ENCODE assay signal across 28 cellular contexts in the genomic region with DNA sequence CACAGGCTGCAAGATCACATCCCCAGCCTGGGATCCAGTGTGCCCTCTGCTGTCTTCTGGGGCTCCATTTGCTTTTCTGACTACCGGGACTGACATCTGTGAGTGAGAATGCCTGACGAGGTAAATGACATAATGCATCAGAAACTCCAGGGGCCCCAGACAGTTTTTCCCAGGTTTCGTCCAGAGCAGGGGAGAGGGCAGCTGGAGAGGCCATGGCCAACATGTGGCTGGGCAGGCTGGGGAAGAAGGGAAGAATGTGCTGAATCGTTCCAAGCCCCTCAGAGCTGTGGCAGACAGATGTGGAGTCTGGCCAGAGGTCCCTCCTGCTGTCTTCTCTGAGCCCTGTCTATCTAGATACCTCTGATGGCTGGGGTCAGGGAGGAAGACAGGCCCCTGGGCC.
"Had no signal": no experiment of that assay in that cellular context is flagged by ENCODE, and none has a peak within 500 bp of the region (broad histone marks: within the 10 kb centered on the region; RNA-seq: fewer than 3 reads in every experiment).

No MANE protein-coding gene starts in this region.

- H3K4me3 Mint-ChIP-seq: activated CD4-positive, alpha-beta T cell treated with anti-CD3 and anti-CD28 coated beads, Interleukin-2, amount 10 ng/mL, durations not matched to agents 7 days and 5 days; activated CD8-positive, alpha-beta memory T cell treated with anti-CD3 and anti-CD28 coated beads, Interleukin-2, amount 10 ng/mL, durations not matched to agents 7 days and 5 days; activated CD8-positive, alpha-beta T cell treated with anti-CD3 and anti-CD28 coated beads, Interleukin-2, amount 10 ng/mL, durations not matched to agents 7 days and 5 days; activated naive CD4-positive, alpha-beta T cell treated with anti-CD3 and anti-CD28 coated beads, Interleukin-2, amount 50 U/mL, for 24 hours; activated naive CD8-positive, alpha-beta T cell treated with anti-CD3 and anti-CD28 coated beads, Interleukin-2, amount 50 U/mL, for 24 hours; natural killer cell; neural progenitor cell; WTC11 had no signal

- H3K36me3 Mint-ChIP-seq: activated CD8-positive, alpha-beta memory T cell treated with anti-CD3 and anti-CD28 coated beads, Interleukin-2, amount 10 ng/mL, durations not matched to agents 7 days and 5 days; activated naive CD4-positive, alpha-beta T cell treated with anti-CD3 and anti-CD28 coated beads, Interleukin-2, amount 50 U/mL, for 24 hours; natural killer cell; neural progenitor cell; WTC11 had no signal

- H3K4me3 ChIP-seq: colonic mucosa, gastrocnemius medialis, hepatocyte, lower lobe of right lung, neural progenitor cell, right atrium auricular region, testis had no signal

- H3K4me1 ChIP-seq: colonic mucosa, lower lobe of right lung, testis had no signal

- H3K27me3 ChIP-seq: colonic mucosa, gastrocnemius medialis, hepatocyte, neural progenitor cell, right atrium auricular region, testis had no signal

- FAIRE-seq: bronchial epithelial cell, kidney, urothelium cell line had no signal

- H3K79me2 ChIP-seq: hepatocyte had no signal

- H2AFZ ChIP-seq: hepatocyte, neural progenitor cell had no signal

- H3K9ac ChIP-seq: neural progenitor cell had no signal

- DNase-seq: activated CD4-positive, alpha-beta T cell treated with anti-CD3 and anti-CD28 coated beads for 1 hour; activated CD4-positive, alpha-beta T cell treated with anti-CD3 and anti-CD28 coated beads, Interleukin-2, amount 10 ng/mL, durations not matched to agents 7 days and 5 days; activated CD8-positive, alpha-beta memory T cell treated with anti-CD3 and anti-CD28 coated beads, Interleukin-2, amount 10 ng/mL, durations not matched to agents 7 days and 5 days; activated CD8-positive, alpha-beta T cell treated with anti-CD3 and anti-CD28 coated beads, Interleukin-2, amount 10 ng/mL, durations not matched to agents 7 days and 5 days; activated naive CD8-positive, alpha-beta T cell treated with anti-CD3 and anti-CD28 coated beads, Interleukin-2, amount 50 U/mL, for 24 hours; activated T-cell treated with anti-CD3 and anti-CD28 coated beads, Interleukin-2, amount 50 U/mL, for 48 hours; colonic mucosa; effector memory CD4-positive, alpha-beta T cell; erythroblast; gastrocnemius medialis; kidney; lower lobe of right lung; mesenchymal stem cell; natural killer cell; stimulated activated CD4-positive, alpha-beta T cell treated with anti-CD3 and anti-CD28 coated beads, Interleukin-15, amount 100 ng/mL, for 24 hours; stimulated activated CD4-positive, alpha-beta T cell treated with anti-CD3 and anti-CD28 coated beads, Interleukin-2, amount 100 ng/mL, for 24 hours; stimulated activated naive CD4-positive, alpha-beta T cell; T-helper 2 cell; trophoblast cell had no signal

- H3K27ac Mint-ChIP-seq: activated CD4-positive, alpha-beta T cell treated with anti-CD3 and anti-CD28 coated beads, Interleukin-2, amount 10 ng/mL, durations not matched to agents 7 days and 5 days; activated CD8-positive, alpha-beta memory T cell treated with anti-CD3 and anti-CD28 coated beads, Interleukin-2, amount 10 ng/mL, durations not matched to agents 7 days and 5 days; activated CD8-positive, alpha-beta T cell treated with anti-CD3 and anti-CD28 coated beads, Interleukin-2, amount 10 ng/mL, durations not matched to agents 7 days and 5 days; activated naive CD4-positive, alpha-beta T cell treated with anti-CD3 and anti-CD28 coated beads, Interleukin-2, amount 50 U/mL, for 24 hours; activated naive CD8-positive, alpha-beta T cell treated with anti-CD3 and anti-CD28 coated beads, Interleukin-2, amount 50 U/mL, for 24 hours; activated T-helper 2 cell treated with anti-CD3 and anti-CD28 coated beads, Interferon-gamma antibody, Interleukin-2, Interleukin-4, amounts not matched to agents 10 μg/mL and 5 μg/mL and 100 μg/mL, durations not matched to agents 14 hours and 24 hours and 36 hours; natural killer cell; WTC11 had no signal

- H3K36me3 ChIP-seq: colonic mucosa, gastrocnemius medialis, lower lobe of right lung, neural progenitor cell, right atrium auricular region had no signal

- H3K27ac ChIP-seq: colonic mucosa, gastrocnemius medialis, hepatocyte, lower lobe of right lung, neural progenitor cell, right atrium auricular region, testis had no signal

- H3K27me3 Mint-ChIP-seq: activated CD4-positive, alpha-beta T cell treated with anti-CD3 and anti-CD28 coated beads, Interleukin-2, amount 10 ng/mL, durations not matched to agents 7 days and 5 days; activated CD8-positive, alpha-beta memory T cell treated with anti-CD3 and anti-CD28 coated beads, Interleukin-2, amount 10 ng/mL, durations not matched to agents 7 days and 5 days had no signal

- H3K9me3 ChIP-seq: colonic mucosa, gastrocnemius medialis, lower lobe of right lung, right atrium auricular region, testis had no signal

- H3K9me3 Mint-ChIP-seq: activated CD4-positive, alpha-beta T cell treated with anti-CD3 and anti-CD28 coated beads, Interleukin-2, amount 10 ng/mL, durations not matched to agents 7 days and 5 days; activated naive CD4-positive, alpha-beta T cell treated with anti-CD3 and anti-CD28 coated beads, Interleukin-2, amount 50 U/mL, for 24 hours; activated T-helper 2 cell treated with anti-CD3 and anti-CD28 coated beads, Interferon-gamma antibody, Interleukin-2, Interleukin-4, amounts not matched to agents 10 μg/mL and 5 μg/mL and 100 μg/mL, durations not matched to agents 14 hours and 24 hours and 36 hours; natural killer cell; neural progenitor cell; WTC11 had no signal

- H3K4me1 Mint-ChIP-seq: activated CD4-positive, alpha-beta T cell treated with anti-CD3 and anti-CD28 coated beads, Interleukin-2, amount 10 ng/mL, durations not matched to agents 7 days and 5 days; activated CD8-positive, alpha-beta memory T cell treated with anti-CD3 and anti-CD28 coated beads, Interleukin-2, amount 10 ng/mL, durations not matched to agents 7 days and 5 days; activated naive CD4-positive, alpha-beta T cell treated with anti-CD3 and anti-CD28 coated beads, Interleukin-2, amount 50 U/mL, for 24 hours; activated naive CD8-positive, alpha-beta T cell treated with anti-CD3 and anti-CD28 coated beads, Interleukin-2, amount 50 U/mL, for 24 hours; natural killer cell had no signal

- H3K4me2 ChIP-seq: hepatocyte had no signal

- ATAC-seq: activated CD8-positive, alpha-beta memory T cell treated with anti-CD3 and anti-CD28 coated beads, Interleukin-2, amount 10 ng/mL, durations not matched to agents 7 days and 5 days; activated CD8-positive, alpha-beta T cell treated with anti-CD3 and anti-CD28 coated beads, Interleukin-2, amount 10 ng/mL, durations not matched to agents 7 days and 5 days; activated naive CD8-positive, alpha-beta T cell treated with anti-CD3 and anti-CD28 coated beads, Interleukin-2, amount 50 U/mL, for 24 hours; gastrocnemius medialis; lower lobe of right lung; natural killer cell; WTC11 had no signal
